30 cellular contexts compared by ENCODE assay signal in genomic region chr17:55830210-55830609, GRCh38.
"Had no signal": no experiment of that assay in that cellular context is flagged by ENCODE, and none has a peak within 500 bp of the region (broad histone marks: within the 10 kb centered on the region; RNA-seq: fewer than 3 reads in every experiment).

No MANE protein-coding gene starts in this region.

- H3K4me2 ChIP-seq: hepatocyte had no signal

- H3K9me3 ChIP-seq: colonic mucosa, gastroesophageal sphincter, heart left ventricle, left lung, ovary, psoas muscle, thoracic aorta, tibial nerve, upper lobe of right lung, uterus had no signal

- H3K4me3 Mint-ChIP-seq: dendritic cell treated with granulocyte-macrophage colony-stimulating factor and Interleukin-4, amounts not matched to agents 40 ng/mL and 50 ng/mL, for 4 days; endodermal cell; naive thymus-derived CD8-positive, alpha-beta T cell; nephron progenitor cell; stimulated activated naive B cell treated with anti-CD40 and anti-IgM and Interleukin-4, amounts not matched to agents 10 μg/mL and 1 μg/mL and 100 μg/mL, for 72 hours; stimulated activated naive CD8-positive, alpha-beta T cell treated with anti-CD3 and anti-CD28 coated beads, Interleukin-15, Interleukin-2, amounts not matched to agents 100 ng/mL and 50 ng/mL, for 24 hours had no signal

- DNase-seq: colonic mucosa; effector CD8-positive, alpha-beta T cell; endodermal cell; foreskin keratinocyte; heart left ventricle; kidney; left lung; mesenchymal stem cell; midbrain; naive thymus-derived CD8-positive, alpha-beta T cell; nephron progenitor cell; occipital lobe; ovary; posterior cingulate gyrus; psoas muscle; right cardiac atrium; stimulated activated CD4-positive, alpha-beta T cell treated with anti-CD3 and anti-CD28 coated beads, Interleukin-15, amount 100 ng/mL, for 24 hours; stimulated activated CD4-positive, alpha-beta T cell treated with anti-CD3 and anti-CD28 coated beads, Interleukin-2, amount 100 ng/mL, for 48 hours; stimulated activated naive B cell treated with anti-CD40 and anti-IgM and Interleukin-4, amounts not matched to agents 10 μg/mL and 1 μg/mL and 100 μg/mL, for 72 hours; upper lobe of right lung; uterus had no signal

- H3K36me3 Mint-ChIP-seq: naive thymus-derived CD8-positive, alpha-beta T cell; stimulated activated naive B cell treated with anti-CD40 and anti-IgM and Interleukin-4, amounts not matched to agents 10 μg/mL and 1 μg/mL and 100 μg/mL, for 72 hours had no signal

- H3K4me3 ChIP-seq: colonic mucosa, gastroesophageal sphincter, heart left ventricle, hepatocyte, left lung, ovary, psoas muscle, skin epidermis, thoracic aorta, tibial nerve, upper lobe of right lung, uterus had no signal

- H2AFZ ChIP-seq: hepatocyte had no signal

- H3K9me3 Mint-ChIP-seq: dendritic cell treated with granulocyte-macrophage colony-stimulating factor and Interleukin-4, amounts not matched to agents 40 ng/mL and 50 ng/mL, for 4 days; endodermal cell; naive thymus-derived CD8-positive, alpha-beta T cell; nephron progenitor cell; stimulated activated naive B cell treated with anti-CD40 and anti-IgM and Interleukin-4, amounts not matched to agents 10 μg/mL and 1 μg/mL and 100 μg/mL, for 72 hours; stimulated activated naive CD8-positive, alpha-beta T cell treated with anti-CD3 and anti-CD28 coated beads, Interleukin-15, Interleukin-2, amounts not matched to agents 100 ng/mL and 50 ng/mL, for 24 hours had no signal

- H3K36me3 ChIP-seq: colonic mucosa, heart left ventricle, left lung, ovary, thoracic aorta, upper lobe of right lung, uterus had no signal

- H3K27ac Mint-ChIP-seq: dendritic cell treated with granulocyte-macrophage colony-stimulating factor and Interleukin-4, amounts not matched to agents 40 ng/mL and 50 ng/mL, for 4 days; endodermal cell; naive thymus-derived CD8-positive, alpha-beta T cell; nephron progenitor cell; stimulated activated naive B cell treated with anti-CD40 and anti-IgM and Interleukin-4, amounts not matched to agents 10 μg/mL and 1 μg/mL and 100 μg/mL, for 72 hours; stimulated activated naive CD8-positive, alpha-beta T cell treated with anti-CD3 and anti-CD28 coated beads, Interleukin-15, Interleukin-2, amounts not matched to agents 100 ng/mL and 50 ng/mL, for 24 hours had no signal

- H3K4me1 Mint-ChIP-seq: naive thymus-derived CD8-positive, alpha-beta T cell; stimulated activated naive B cell treated with anti-CD40 and anti-IgM and Interleukin-4, amounts not matched to agents 10 μg/mL and 1 μg/mL and 100 μg/mL, for 72 hours had no signal

- H3K4me1 ChIP-seq: colonic mucosa, foreskin keratinocyte, gastroesophageal sphincter, heart left ventricle, left lung, psoas muscle, upper lobe of right lung, uterus had no signal

- FAIRE-seq: kidney had no signal

- H3K79me2 ChIP-seq: hepatocyte had no signal

- H3K27me3 ChIP-seq: colonic mucosa, foreskin keratinocyte, gastroesophageal sphincter, heart left ventricle, left lung, ovary, tibial nerve, upper lobe of right lung, uterus had no signal

- H3K27me3 Mint-ChIP-seq: dendritic cell treated with granulocyte-macrophage colony-stimulating factor and Interleukin-4, amounts not matched to agents 40 ng/mL and 50 ng/mL, for 4 days had no signal

- H3K27ac ChIP-seq: colonic mucosa, epithelial cell of prostate, foreskin keratinocyte, gastroesophageal sphincter, heart left ventricle, hepatocyte, left lung, ovary, psoas muscle, skin epidermis, thoracic aorta, tibial nerve, upper lobe of right lung, uterus had no signal

- ATAC-seq: esophagus mucosa; foreskin keratinocyte; gastroesophageal sphincter; heart left ventricle; left lung; naive thymus-derived CD8-positive, alpha-beta T cell; psoas muscle; right cardiac atrium; stimulated activated naive B cell treated with anti-CD40 and anti-IgM and Interleukin-4, amounts not matched to agents 10 μg/mL and 1 μg/mL and 100 μg/mL, for 72 hours; upper lobe of right lung had no signal
